In the genomic region with DNA sequence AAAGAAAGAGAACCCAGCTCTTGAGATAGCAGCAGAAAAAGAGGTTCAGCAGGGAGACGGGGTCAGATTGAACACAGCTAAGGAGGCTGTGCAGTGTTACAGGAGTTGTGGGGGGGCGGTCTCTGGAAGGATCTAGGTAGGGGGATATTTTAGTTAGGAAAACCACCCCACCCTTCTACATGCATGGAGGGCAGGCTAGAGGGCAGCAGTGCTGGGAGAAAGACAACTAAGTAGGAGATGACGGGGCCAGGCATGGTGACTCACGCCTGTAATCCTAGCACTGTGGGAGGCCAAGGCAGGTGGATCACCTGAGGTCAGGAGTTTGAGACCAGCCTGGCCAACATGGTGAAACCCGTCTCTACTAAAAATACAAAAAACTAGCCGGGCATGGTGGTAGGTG, we compare ENCODE assay signal across 8 cellular contexts.
DNase-seq lines count a peak whose midpoint lies in the region; ATAC-seq, FAIRE-seq and TF ChIP-seq lines count a peak whose summit lies in the region.
"Not testable (repeated sequence)": the region's sequence is repeated elsewhere in the genome, so short reads cannot be mapped to it uniquely, and the experiment has no call there.

No MANE protein-coding gene starts in this region.

- not testable (repeated sequence) for H3K27ac ChIP-seq in HEK293 (ENCODE audit: extremely low read depth, low read depth, low read length); PC-3 (ENCODE audit: low read length); K562 (ENCODE audit: extremely low read depth, low read depth, low read length); esophagus muscularis mucosa (replicated peaks in 1 of 4); mesendoderm (ENCODE audit: low read depth, low read length); neural progenitor cell
- peak overlapping the region; percentile 51; the same call in 1 of the 2 replicates for H3K27ac ChIP-seq in VCaP

- ATAC-seq in PC-3 = peak; percentile 27
- ATAC-seq in K562 = 0 out of 3 replicates have a peak, but pooled peaks have one; percentile 15

- H3K27ac Mint-ChIP-seq in neural progenitor cell = peak overlapping the region; percentile 5

- H3K56ac ChIP-seq in mesendoderm (ENCODE audit: low read length) = not testable (repeated sequence)

- H3K79me2 ChIP-seq in PC-3 (ENCODE audit: low read length); K562 (ENCODE audit: control insufficient read depth, insufficient read depth, low read length); mesendoderm (ENCODE audit: control insufficient read depth, insufficient read depth, low read length); neural progenitor cell (ENCODE audit: low read depth): not testable (repeated sequence)

- H3K18ac ChIP-seq in mesendoderm (ENCODE audit: low read length) = not testable (repeated sequence)

- in situ Hi-C loops in K562 (cut with MboI) = not testable (repeated sequence)

- not testable (repeated sequence) for FAIRE-seq in K562 (lab: Jason Lieb, UNC)

- H2BK15ac ChIP-seq in mesendoderm (replicated peaks; ENCODE audit: low read depth) = not testable (repeated sequence)

- not testable (repeated sequence) for H3K36me3 Mint-ChIP-seq in neural progenitor cell

- not testable (repeated sequence) for H2BK120ac ChIP-seq in mesendoderm (ENCODE audit: low read depth, low read length)

- not testable (repeated sequence) for H3F3A ChIP-seq in PC-3 (ENCODE audit: low read length, unreplicated experiment)
- peaks cover 15% of the 10 kb centered on the region for H3F3A ChIP-seq in neural progenitor cell (ENCODE audit: low read depth)

- H4K5ac ChIP-seq in mesendoderm (ENCODE audit: low read length) = not testable (repeated sequence)

- not testable (repeated sequence) for H3K36me3 ChIP-seq in HEK293 (ENCODE audit: control insufficient read depth in 2 of 2, insufficient read depth in 1 of 2, low read length in 2 of 2); PC-3 (ENCODE audit: low read depth, low read length); K562 (ENCODE audit: control insufficient read depth, insufficient read depth, low read length); esophagus muscularis mucosa; mesendoderm (ENCODE audit: control insufficient read depth, insufficient read depth, low read length); neural progenitor cell

- H3K9ac ChIP-seq in PC-3 (ENCODE audit: low read length); K562 (ENCODE audit: insufficient read depth in 1 of 2, low read depth in 2 of 2, low read length in 2 of 2); mesendoderm (ENCODE audit: low read length); neural progenitor cell: not testable (repeated sequence)

- H2AK5ac ChIP-seq in mesendoderm (ENCODE audit: low read length) = not testable (repeated sequence)

- not testable (repeated sequence) for H3K79me1 ChIP-seq in mesendoderm (ENCODE audit: low read length)

- not testable (repeated sequence) for H3K4me3 Mint-ChIP-seq in neural progenitor cell

- H2BK5ac ChIP-seq in mesendoderm (ENCODE audit: low read length) = not testable (repeated sequence)

- not testable (repeated sequence) for TF ChIP-seq RAD21 in K562 (CRISPR knock-in tag; conservative IDR thresholded peaks at IDR 0.05 in 1 of 2, IDR thresholded peaks at IDR 0.05 in 1 of 2)

- H3K27me3 Mint-ChIP-seq in neural progenitor cell (ENCODE audit: insufficient read depth, low read depth) = peaks cover 14% of the 10 kb centered on the region

- BruUV-seq in PC-3 (replicated peaks; lab: Mats Ljungman, UMichigan); K562 (replicated peaks; lab: Mats Ljungman, UMichigan): not testable (repeated sequence)

- not testable (repeated sequence) for H3K4me1 ChIP-seq in HEK293 (ENCODE audit: control insufficient read depth, insufficient read depth, low read length); PC-3 (ENCODE audit: insufficient read depth, low read length); K562 (replicated peaks in 1 of 2; ENCODE audit: control insufficient read depth in 2 of 2, insufficient read depth in 2 of 2, low read length in 2 of 2); esophagus muscularis mucosa; mesendoderm (ENCODE audit: control insufficient read depth, low read depth, low read length)
- peaks cover 25% of the 10 kb centered on the region for H3K4me1 ChIP-seq in neural progenitor cell

- not testable (repeated sequence) for H2AFZ ChIP-seq in PC-3 (ENCODE audit: low read length); K562 (ENCODE audit: low read depth, low read length); neural progenitor cell (replicated peaks)

- not testable (repeated sequence) for TF ChIP-seq CTCF in HEK293 (tag by site-specific recombination; IDR thresholded peaks at IDR 0.05); VCaP (conservative IDR thresholded peaks at IDR 0.05); K562 (IDR thresholded peaks at IDR 0.05 in 2 of 3, conservative IDR thresholded peaks at IDR 0.05 in 1 of 3; ENCODE audit: insufficient read depth in 2 of 3, low read depth in 1 of 3, low read length in 3 of 3); esophagus muscularis mucosa (IDR thresholded peaks at IDR 0.05); neural progenitor cell (IDR thresholded peaks at IDR 0.05)
- TF ChIP-seq CTCF in PC-3 (conservative IDR thresholded peaks at IDR 0.05; ENCODE audit: low read depth, low read length) = peak; percentile 52; the same call in 1 of the 2 replicates

- H3K9me3 Mint-ChIP-seq in neural progenitor cell = not testable (repeated sequence)

- TF ChIP-seq POLR2A in K562 (conservative IDR thresholded peaks at IDR 0.05); esophagus muscularis mucosa (IDR thresholded peaks at IDR 0.05; ENCODE audit: low read depth): not testable (repeated sequence)

- TF ChIP-seq EP300 in K562 (IDR thresholded peaks at IDR 0.05; ENCODE audit: low read length); esophagus muscularis mucosa (IDR thresholded peaks at IDR 0.05): not testable (repeated sequence)

- WGBS in K562 (ENCODE audit: insufficient coverage, low coverage, missing lambda C conversion rate) = 0% methylated on average over 6 of the region's 6 CpGs
- WGBS in esophagus muscularis mucosa = 89% methylated on average over 6 of the region's 6 CpGs
- no CpG with 5 or more reads among the region's 6 CpGs for WGBS in mesendoderm (ENCODE audit: extremely low coverage, insufficient coverage, low lambda C conversion rate)

- not testable (repeated sequence) for H3K9me2 ChIP-seq in PC-3 (replicated peaks; ENCODE audit: low read length)

- not testable (repeated sequence) for H4K8ac ChIP-seq in mesendoderm (ENCODE audit: low read depth, low read length)

- POLR2A ChIA-PET in HEK293 (lab: Yijun Ruan, JAX); PC-3 (lab: Charles Lee; ENCODE audit: unreplicated experiment): not testable (repeated sequence)
- POLR2A ChIA-PET in K562 (lab: Yijun Ruan, JAX) = interaction anchor here (0.7 to 0.8 kb wide), 2 partner anchors 36 to 419 kb away, joined by 3 read pairs; no protein-coding TSS in a partner anchor

- peaks cover 48% of the 10 kb centered on the region for H3K4me1 Mint-ChIP-seq in neural progenitor cell

- H4K20me1 ChIP-seq in PC-3 (ENCODE audit: low read length); K562 (replicated peaks; ENCODE audit: control insufficient read depth, insufficient read depth, low read length); neural progenitor cell (ENCODE audit: low read depth): not testable (repeated sequence)

- not testable (repeated sequence) for H3K4me3 ChIP-seq in HEK293 (ENCODE audit: low read depth, low read length); PC-3 (ENCODE audit: low read length); K562; esophagus muscularis mucosa; mesendoderm (ENCODE audit: low read length); neural progenitor cell

- H3K9me3 ChIP-seq in HEK293 (ENCODE audit: control insufficient read depth, insufficient read depth, low read depth, low read length); PC-3 (ENCODE audit: low read length); K562 (replicated peaks; ENCODE audit: control insufficient read depth, insufficient read depth, low read depth, low read length); esophagus muscularis mucosa; neural progenitor cell (ENCODE audit: low read depth): not testable (repeated sequence)

- H3K4me2 ChIP-seq in PC-3 (ENCODE audit: low read length); K562 (ENCODE audit: insufficient read depth, low read length); mesendoderm (ENCODE audit: low read length); neural progenitor cell: not testable (repeated sequence)

- intact Hi-C loops in PC-3 (cut with micrococcal nuclease); K562 (cut with micrococcal nuclease); esophagus muscularis mucosa (cut with DNase I): not testable (repeated sequence)

- peak; percentile 41 for DNase-seq in Daoy (ENCODE audit: low read depth)
- DNase-seq in PC-3 = peak; percentile 68
- not testable (repeated sequence) for DNase-seq in K562 (ENCODE audit: extremely low read depth in 1 of 4, low spot score in 3 of 4); neural progenitor cell (ENCODE audit: low spot score)
- DNase-seq in esophagus muscularis mucosa (ENCODE audit: extremely low spot score) = peak; percentile 70
- peak; percentile 27 for DNase-seq in mesendoderm

- H3K23ac ChIP-seq in mesendoderm (ENCODE audit: low read length) = not testable (repeated sequence)

- not testable (repeated sequence) for H3K4ac ChIP-seq in mesendoderm (ENCODE audit: low read depth, low read length)

- H3K9me1 ChIP-seq in K562 (ENCODE audit: control insufficient read depth, insufficient read depth, low read length) = not testable (repeated sequence)

- not testable (repeated sequence) for H3K27me3 ChIP-seq in PC-3 (ENCODE audit: low read length); esophagus muscularis mucosa; mesendoderm (ENCODE audit: insufficient read depth, low read length, poor library complexity); neural progenitor cell
- peaks cover 0 to 23% of the 10 kb centered on the region in 2 experiments; a peak in 2 of 5 replicates for H3K27me3 ChIP-seq in K562 (ENCODE audit: control insufficient read depth in 2 of 2, insufficient read depth in 2 of 2, low read length in 2 of 2)

- CTCF ChIA-PET in HEK293 (lab: Yijun Ruan, JAX) = interaction anchor here (1.1 to 4.8 kb wide), 4 partner anchors 13 to 39 kb away, joined by 4 to 44 read pairs (median 13); no protein-coding TSS in a partner anchor
- CTCF ChIA-PET in PC-3 (lab: Charles Lee) = interaction anchor here (0.6 kb wide), 1 partner anchor 38 kb away, joined by 3 read pairs; no protein-coding TSS in a partner anchor
- CTCF ChIA-PET in K562 (lab: Yijun Ruan, JAX; ENCODE audit: low intra/inter-chr PET ratio) = interaction anchor here (2.2 kb wide), 1 partner anchor 38 kb away, joined by 10 read pairs; no protein-coding TSS in a partner anchor
